Comparison of ENCODE assay signal across 8 cellular contexts in the genomic region with DNA sequence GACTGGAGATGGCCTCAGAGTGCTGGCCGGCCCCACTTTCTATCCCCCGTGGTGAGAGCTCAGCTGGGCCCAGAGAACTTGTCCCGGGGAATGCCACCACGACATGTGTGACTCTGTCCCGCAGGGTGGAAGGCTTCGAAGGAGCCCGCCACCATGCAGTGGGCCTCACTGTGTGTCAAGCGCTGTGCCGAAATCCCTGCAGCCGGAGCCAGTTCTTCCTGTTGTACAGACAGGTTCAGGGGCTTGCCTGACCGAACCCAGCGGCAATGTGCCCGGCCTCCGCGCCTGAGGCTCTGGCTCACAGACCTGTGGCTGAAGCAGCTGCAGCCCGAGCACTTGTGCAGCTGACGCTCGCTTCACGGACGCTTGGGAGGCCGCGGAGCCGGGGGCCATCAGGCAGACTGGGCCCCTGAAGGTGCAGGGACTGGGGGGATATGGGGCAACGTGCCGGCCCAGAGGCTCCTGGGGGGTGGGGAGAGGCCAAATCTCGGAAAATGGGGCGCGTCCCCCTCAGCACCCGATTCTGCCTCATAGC. TPM values are rescaled to one million over a fixed set of nuclear protein-coding genes. Genes with fewer than 3 reads are reported as not detected.
DNase-seq lines count a peak whose midpoint lies in the region; ATAC-seq and TF ChIP-seq lines count a peak whose summit lies in the region.

No MANE protein-coding gene starts in this region.

- H3K4me3 Mint-ChIP-seq in Calu3 (ENCODE audit: low read depth, unreplicated experiment) (peak overlapping the region; percentile 82), neural crest cell (peak overlapping the region; percentile 88)
- peak overlapping the region; percentile 85 for H3K4me3 Mint-ChIP-seq in activated CD8-positive, alpha-beta T cell treated with anti-CD3 and anti-CD28 coated beads, Interleukin-2, amount 10 ng/mL, durations not matched to agents 7 days and 5 days

- H3K27ac Mint-ChIP-seq in Calu3 (ENCODE audit: unreplicated experiment) (peak overlapping the region; percentile 56), neural crest cell (ENCODE audit: unreplicated experiment) (no peak overlapping the region)
- peak overlapping the region; percentile 57 for H3K27ac Mint-ChIP-seq in activated CD8-positive, alpha-beta T cell treated with anti-CD3 and anti-CD28 coated beads, Interleukin-2, amount 10 ng/mL, durations not matched to agents 7 days and 5 days

- 26% methylated on average over 29 of the region's 29 CpGs for WGBS in HUES64

- H3K9ac ChIP-seq in HUES64 (ENCODE audit: low read depth, low read length) = no peak overlapping the region

- no peaks in the 10 kb centered on the region for H3K9me3 ChIP-seq in HUES64 (ENCODE audit: insufficient read depth, low read depth, low read length)

- peak; percentile 16 for ATAC-seq in activated CD8-positive, alpha-beta T cell treated with anti-CD3 and anti-CD28 coated beads, Interleukin-2, amount 10 ng/mL, durations not matched to agents 7 days and 5 days
- ATAC-seq in HG03460 (IDR thresholded peaks at IDR 0.05; ENCODE audit: unreplicated experiment) = no peak

- no peak overlapping the region for H3K27ac ChIP-seq in HUES64 (ENCODE audit: low read depth, low read length)

- peaks cover 12% of the 10 kb centered on the region for H3K4me1 ChIP-seq in HUES64 (ENCODE audit: insufficient read depth, low read length)

- H3K9me3 Mint-ChIP-seq in Calu3 (ENCODE audit: low read depth, unreplicated experiment) (no peaks in the 10 kb centered on the region), neural crest cell (no peaks in the 10 kb centered on the region)
- no peaks in the 10 kb centered on the region for H3K9me3 Mint-ChIP-seq in activated CD8-positive, alpha-beta T cell treated with anti-CD3 and anti-CD28 coated beads, Interleukin-2, amount 10 ng/mL, durations not matched to agents 7 days and 5 days (ENCODE audit: insufficient read depth)

- H3K36me3 Mint-ChIP-seq in Calu3 (ENCODE audit: insufficient read depth, unreplicated experiment) (peaks cover 17% of the 10 kb centered on the region), neural crest cell (ENCODE audit: low read depth) (no peaks in the 10 kb centered on the region)
- peaks cover 3% of the 10 kb centered on the region for H3K36me3 Mint-ChIP-seq in activated CD8-positive, alpha-beta T cell treated with anti-CD3 and anti-CD28 coated beads, Interleukin-2, amount 10 ng/mL, durations not matched to agents 7 days and 5 days (ENCODE audit: low read depth)

- no TSS peak for BruUV-seq in Calu3 (replicated peaks; lab: Mats Ljungman, UMichigan)

- H3K27me3 Mint-ChIP-seq in Calu3 (ENCODE audit: unreplicated experiment) (no peaks in the 10 kb centered on the region), neural crest cell (ENCODE audit: low read depth) (peaks cover 2% of the 10 kb centered on the region)
- H3K27me3 Mint-ChIP-seq in activated CD8-positive, alpha-beta T cell treated with anti-CD3 and anti-CD28 coated beads, Interleukin-2, amount 10 ng/mL, durations not matched to agents 7 days and 5 days (ENCODE audit: low read depth) = no peaks in the 10 kb centered on the region

- POLR2A ChIA-PET in activated CD8-positive, alpha-beta T cell treated with anti-CD3 and anti-CD28 coated beads, Interleukin-2, amount 10 ng/mL, durations not matched to agents 7 days and 5 days (lab: Charles Lee) = interaction anchor here (1.0 to 1.9 kb wide), 2 partner anchors 14 to 17 kb away, joined by 3 to 6 read pairs; no protein-coding TSS in a partner anchor

- H3K4me3 ChIP-seq in HUES64 (ENCODE audit: low read length) = peak overlapping the region; percentile 70
- H3K4me3 ChIP-seq in fibroblast of pulmonary artery (replicated peaks; ENCODE audit: low read depth, low read length) = peak overlapping the region; percentile 71

- peaks cover 14% of the 10 kb centered on the region for H3K27me3 ChIP-seq in HUES64 (ENCODE audit: insufficient read depth, low read length)

- DNase-seq in Calu3 (peak; percentile 49), fibroblast of pulmonary artery (ENCODE audit: low read depth) (peak; percentile 48), neural crest cell (ENCODE audit: low read depth, low spot score) (peak; percentile 32), dedifferentiated amniotic fluid mesenchymal stem cell (ENCODE audit: extremely low spot score) (no peak)
- DNase-seq in activated CD8-positive, alpha-beta T cell treated with anti-CD3 and anti-CD28 coated beads, Interleukin-2, amount 10 ng/mL, durations not matched to agents 7 days and 5 days = peak; percentile 47
- DNase-seq in NK-92 treated with Interleukin-12 subunit alpha and Interleukin-12 subunit beta, amount 100 ng/mL, for 24 hours (lab: John Stamatoyannopoulos, UW) = no peak

- TF ChIP-seq CTCF in Calu3 (IDR thresholded peaks at IDR 0.05; ENCODE audit: unreplicated experiment) = no peak
- TF ChIP-seq CTCF in fibroblast of pulmonary artery (IDR thresholded peaks at IDR 0.05; ENCODE audit: low read length, missing control alignments) = no peak
- no peak for TF ChIP-seq CTCF in neural crest cell (conservative IDR thresholded peaks at IDR 0.05)

- H3K36me3 ChIP-seq in HUES64 (ENCODE audit: insufficient read depth, low read length) = no peaks in the 10 kb centered on the region

- intact Hi-C loops in Calu3 (cut with micrococcal nuclease; ENCODE audit: unreplicated experiment) = loop anchor here (2.0 kb wide), 1 partner anchor 239 kb away; no protein-coding TSS in a partner anchor

- peaks cover 9% of the 10 kb centered on the region for H3K4me1 Mint-ChIP-seq in Calu3 (ENCODE audit: low read depth, unreplicated experiment)
- peaks cover 13% of the 10 kb centered on the region for H3K4me1 Mint-ChIP-seq in activated CD8-positive, alpha-beta T cell treated with anti-CD3 and anti-CD28 coated beads, Interleukin-2, amount 10 ng/mL, durations not matched to agents 7 days and 5 days (ENCODE audit: low read depth)
- peaks cover 45% of the 10 kb centered on the region for H3K4me1 Mint-ChIP-seq in neural crest cell

- CTCF ChIA-PET in Calu3 (lab: Charles Lee) = interaction anchor here (0.6 to 2.5 kb wide), 7 partner anchors 9 to 245 kb away, joined by 3 to 19 read pairs (median 3); a partner anchor contains a TSS
- CTCF ChIA-PET in activated CD8-positive, alpha-beta T cell treated with anti-CD3 and anti-CD28 coated beads, Interleukin-2, amount 10 ng/mL, durations not matched to agents 7 days and 5 days (lab: Charles Lee) = interaction anchor here (0.7 to 7.9 kb wide), 27 partner anchors 7 to 396 kb away, joined by 3 to 138 read pairs (median 4); a partner anchor contains a TSS

RNA-seq across cellular contexts. Expression of a gene that starts 0.7 kb away (rescaled TPM):
- total RNA-seq in Calu3 (2022) (19.0 and 19.8 TPM in 2 replicates), neural crest cell (44.1 and 49.8 TPM in 2 replicates)
- 10.6 TPM for polyA plus RNA-seq in HUES64 (2013, experiment 1 of 2)
- 11.7 TPM for polyA plus RNA-seq in HUES64 (2013, experiment 2 of 2)
- total RNA-seq in activated CD8-positive, alpha-beta T cell treated with anti-CD3 and anti-CD28 coated beads, Interleukin-2, amount 10 ng/mL, durations not matched to agents 7 days and 5 days = 10 to 100 TPM; 15.3 to 15.7 TPM

RNA-seq across cellular contexts. Expression of a gene that starts 30.6 kb away (rescaled TPM):
- total RNA-seq in Calu3 (2022) = 45.1 and 48.0 TPM in 2 replicates
- polyA plus RNA-seq in HUES64 (2013, experiment 1 of 2) = 28.8 TPM
- 23.6 TPM for polyA plus RNA-seq in HUES64 (2013, experiment 2 of 2)
- total RNA-seq in activated CD8-positive, alpha-beta T cell treated with anti-CD3 and anti-CD28 coated beads, Interleukin-2, amount 10 ng/mL, durations not matched to agents 7 days and 5 days = 10 to 100 TPM; 47.3 to 49.9 TPM
- 77.0 and 77.5 TPM in 2 replicates for total RNA-seq in neural crest cell

Comparison
In these comparisons a context has a peak if more than half of its experiments do, and no peak if none do; other contexts are left out.
1. DNase-seq: peak in Calu3 (single experiment), activated CD8-positive, alpha-beta T cell treated with anti-CD3 and anti-CD28 coated beads, Interleukin-2, amount 10 ng/mL, durations not matched to agents 7 days and 5 days (single experiment), fibroblast of pulmonary artery (single experiment) and neural crest cell (single experiment); none in dedifferentiated amniotic fluid mesenchymal stem cell (single experiment) and NK-92 treated with Interleukin-12 subunit alpha and Interleukin-12 subunit beta, amount 100 ng/mL, for 24 hours (single experiment).
2. Peak in every context shown above with its lines, with median percentiles within 50 percentile points of each other: H3K4me3 Mint-ChIP-seq.